In the genomic region with DNA sequence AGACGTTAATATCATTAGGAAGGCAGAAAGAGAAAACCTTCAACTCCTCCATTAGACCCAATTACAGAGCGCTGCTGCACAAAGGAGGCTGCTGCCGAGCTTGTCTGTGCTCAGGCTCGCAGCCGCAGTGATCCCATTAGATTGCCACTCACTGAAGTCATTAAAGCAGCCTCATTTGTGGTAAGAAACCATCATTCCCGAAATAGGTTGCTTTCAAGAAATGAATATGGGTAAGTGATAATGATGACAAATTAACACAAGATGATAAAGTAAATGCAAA, we compare ENCODE assay signal across 12 cellular contexts.
A peak's percentile ranks its signal among the peaks of the same experiment; 100 is the strongest.
DNase-seq lines count a peak whose midpoint lies in the region; ATAC-seq lines count a peak whose summit lies in the region.
"Had no signal": no experiment of that assay in that cellular context is flagged by ENCODE, and none has a peak within 500 bp of the region (broad histone marks: within the 10 kb centered on the region; RNA-seq: fewer than 3 reads in every experiment).

No MANE protein-coding gene starts in this region.

- H3K27ac ChIP-seq in caudate nucleus (ENCODE audit: low read depth, low read length) = peak overlapping the region; percentile 75
- H3K27ac ChIP-seq: A549, SJSA1 had no signal

- DNase-seq in NCI-H82 (lab: John Stamatoyannopoulos, UW) (peak; percentile 69), NCI-H82 treated with DMSO at 0.1 percent for 48 hours (lab: John Stamatoyannopoulos, UW; ENCODE audit: unreplicated experiment) (no peak), caudate nucleus (lab: John Stamatoyannopoulos, UW) (peak in 17 of 61 donors; percentile 7 to 73 (median 25)), superior temporal gyrus (ENCODE audit: extremely low spot score) (peak; percentile 45), NCI-H524 treated with DMSO at 0.1 percent for 48 hours (lab: John Stamatoyannopoulos, UW) (no peak), mucosa of gallbladder (ENCODE audit: low spot score) (no peak), midbrain (lab: John Stamatoyannopoulos, UW) (no peak)
- DNase-seq: NCI-H1417 treated with DMSO at 0.1 percent for 48 hours had no signal

- ATAC-seq in HG03159 (IDR thresholded peaks at IDR 0.05; ENCODE audit: unreplicated experiment) = peak; percentile 9
- ATAC-seq: CD8-positive, alpha-beta T cell had no signal

Comparison
In these comparisons a context has a peak if more than half of its experiments do, and no peak if none do; other contexts are left out.
1. DNase-seq: peak in NCI-H82 (single experiment) and superior temporal gyrus (single experiment); none in NCI-H82 treated with DMSO at 0.1 percent for 48 hours (single experiment), NCI-H524 treated with DMSO at 0.1 percent for 48 hours (single experiment), mucosa of gallbladder (single experiment) and midbrain (single experiment).